ENCODE assay signal across 1 cellular context in the genomic region with DNA sequence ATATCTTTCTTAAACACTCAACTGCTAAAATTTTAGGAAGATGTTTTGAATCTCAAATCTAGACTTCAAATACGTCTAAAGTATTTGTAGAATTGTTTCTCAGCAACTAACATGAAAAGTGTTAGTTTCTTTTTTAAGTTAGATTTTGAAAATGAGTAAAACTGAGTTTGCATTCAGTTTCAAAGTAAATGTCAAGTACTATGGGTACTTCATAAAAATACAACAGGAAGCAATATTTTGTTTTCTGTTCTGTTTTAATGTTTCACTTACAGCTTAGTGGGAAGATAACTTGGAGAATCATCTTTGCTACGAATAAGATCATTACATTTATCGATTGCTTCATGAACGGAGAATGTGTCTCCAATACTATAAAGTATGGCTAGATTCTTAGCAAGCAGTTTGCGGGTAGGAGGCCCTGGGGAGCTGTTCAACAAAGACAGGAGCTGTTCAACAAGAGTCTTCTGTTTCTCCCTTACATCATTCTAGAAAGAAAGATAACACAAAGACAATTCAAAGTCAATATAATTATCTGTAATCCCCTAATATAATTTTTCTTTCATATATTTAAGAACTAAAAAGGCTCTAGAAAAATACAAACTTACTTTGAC.
A peak's percentile ranks its signal among the peaks of the same experiment; 100 is the strongest.
TF ChIP-seq lines count a peak whose summit lies in the region.

No MANE protein-coding gene starts in this region.

TF ChIP-seq in HEK293, 187 proteins besides CTCF, POLR2A, EP300 and RAD21:
- TF ChIP-seq, protein P1, sequence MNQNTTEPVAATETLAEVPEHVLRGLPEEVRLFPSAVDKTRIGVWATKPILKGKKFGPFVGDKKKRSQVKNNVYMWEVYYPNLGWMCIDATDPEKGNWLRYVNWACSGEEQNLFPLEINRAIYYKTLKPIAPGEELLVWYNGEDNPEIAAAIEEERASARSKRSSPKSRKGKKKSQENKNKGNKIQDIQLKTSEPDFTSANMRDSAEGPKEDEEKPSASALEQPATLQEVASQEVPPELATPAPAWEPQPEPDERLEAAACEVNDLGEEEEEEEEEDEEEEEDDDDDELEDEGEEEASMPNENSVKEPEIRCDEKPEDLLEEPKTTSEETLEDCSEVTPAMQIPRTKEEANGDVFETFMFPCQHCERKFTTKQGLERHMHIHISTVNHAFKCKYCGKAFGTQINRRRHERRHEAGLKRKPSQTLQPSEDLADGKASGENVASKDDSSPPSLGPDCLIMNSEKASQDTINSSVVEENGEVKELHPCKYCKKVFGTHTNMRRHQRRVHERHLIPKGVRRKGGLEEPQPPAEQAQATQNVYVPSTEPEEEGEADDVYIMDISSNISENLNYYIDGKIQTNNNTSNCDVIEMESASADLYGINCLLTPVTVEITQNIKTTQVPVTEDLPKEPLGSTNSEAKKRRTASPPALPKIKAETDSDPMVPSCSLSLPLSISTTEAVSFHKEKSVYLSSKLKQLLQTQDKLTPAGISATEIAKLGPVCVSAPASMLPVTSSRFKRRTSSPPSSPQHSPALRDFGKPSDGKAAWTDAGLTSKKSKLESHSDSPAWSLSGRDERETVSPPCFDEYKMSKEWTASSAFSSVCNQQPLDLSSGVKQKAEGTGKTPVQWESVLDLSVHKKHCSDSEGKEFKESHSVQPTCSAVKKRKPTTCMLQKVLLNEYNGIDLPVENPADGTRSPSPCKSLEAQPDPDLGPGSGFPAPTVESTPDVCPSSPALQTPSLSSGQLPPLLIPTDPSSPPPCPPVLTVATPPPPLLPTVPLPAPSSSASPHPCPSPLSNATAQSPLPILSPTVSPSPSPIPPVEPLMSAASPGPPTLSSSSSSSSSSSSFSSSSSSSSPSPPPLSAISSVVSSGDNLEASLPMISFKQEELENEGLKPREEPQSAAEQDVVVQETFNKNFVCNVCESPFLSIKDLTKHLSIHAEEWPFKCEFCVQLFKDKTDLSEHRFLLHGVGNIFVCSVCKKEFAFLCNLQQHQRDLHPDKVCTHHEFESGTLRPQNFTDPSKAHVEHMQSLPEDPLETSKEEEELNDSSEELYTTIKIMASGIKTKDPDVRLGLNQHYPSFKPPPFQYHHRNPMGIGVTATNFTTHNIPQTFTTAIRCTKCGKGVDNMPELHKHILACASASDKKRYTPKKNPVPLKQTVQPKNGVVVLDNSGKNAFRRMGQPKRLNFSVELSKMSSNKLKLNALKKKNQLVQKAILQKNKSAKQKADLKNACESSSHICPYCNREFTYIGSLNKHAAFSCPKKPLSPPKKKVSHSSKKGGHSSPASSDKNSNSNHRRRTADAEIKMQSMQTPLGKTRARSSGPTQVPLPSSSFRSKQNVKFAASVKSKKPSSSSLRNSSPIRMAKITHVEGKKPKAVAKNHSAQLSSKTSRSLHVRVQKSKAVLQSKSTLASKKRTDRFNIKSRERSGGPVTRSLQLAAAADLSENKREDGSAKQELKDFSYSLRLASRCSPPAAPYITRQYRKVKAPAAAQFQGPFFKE (tag by site-specific recombination; IDR thresholded peaks at IDR 0.05; ENCODE audit: borderline replicate concordance): no peak
- TF ChIP-seq, protein P2, sequence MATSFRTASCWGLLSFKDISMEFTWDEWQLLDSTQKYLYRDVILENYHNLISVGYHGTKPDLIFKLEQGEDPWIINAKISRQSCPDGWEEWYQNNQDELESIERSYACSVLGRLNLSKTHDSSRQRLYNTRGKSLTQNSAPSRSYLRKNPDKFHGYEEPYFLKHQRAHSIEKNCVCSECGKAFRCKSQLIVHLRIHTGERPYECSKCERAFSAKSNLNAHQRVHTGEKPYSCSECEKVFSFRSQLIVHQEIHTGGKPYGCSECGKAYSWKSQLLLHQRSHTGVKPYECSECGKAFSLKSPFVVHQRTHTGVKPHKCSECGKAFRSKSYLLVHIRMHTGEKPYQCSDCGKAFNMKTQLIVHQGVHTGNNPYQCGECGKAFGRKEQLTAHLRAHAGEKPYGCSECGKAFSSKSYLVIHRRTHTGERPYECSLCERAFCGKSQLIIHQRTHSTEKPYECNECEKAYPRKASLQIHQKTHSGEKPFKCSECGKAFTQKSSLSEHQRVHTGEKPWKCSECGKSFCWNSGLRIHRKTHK (tag by site-specific recombination; IDR thresholded peaks at IDR 0.05): no peak
- TF ChIP-seq, protein P3, sequence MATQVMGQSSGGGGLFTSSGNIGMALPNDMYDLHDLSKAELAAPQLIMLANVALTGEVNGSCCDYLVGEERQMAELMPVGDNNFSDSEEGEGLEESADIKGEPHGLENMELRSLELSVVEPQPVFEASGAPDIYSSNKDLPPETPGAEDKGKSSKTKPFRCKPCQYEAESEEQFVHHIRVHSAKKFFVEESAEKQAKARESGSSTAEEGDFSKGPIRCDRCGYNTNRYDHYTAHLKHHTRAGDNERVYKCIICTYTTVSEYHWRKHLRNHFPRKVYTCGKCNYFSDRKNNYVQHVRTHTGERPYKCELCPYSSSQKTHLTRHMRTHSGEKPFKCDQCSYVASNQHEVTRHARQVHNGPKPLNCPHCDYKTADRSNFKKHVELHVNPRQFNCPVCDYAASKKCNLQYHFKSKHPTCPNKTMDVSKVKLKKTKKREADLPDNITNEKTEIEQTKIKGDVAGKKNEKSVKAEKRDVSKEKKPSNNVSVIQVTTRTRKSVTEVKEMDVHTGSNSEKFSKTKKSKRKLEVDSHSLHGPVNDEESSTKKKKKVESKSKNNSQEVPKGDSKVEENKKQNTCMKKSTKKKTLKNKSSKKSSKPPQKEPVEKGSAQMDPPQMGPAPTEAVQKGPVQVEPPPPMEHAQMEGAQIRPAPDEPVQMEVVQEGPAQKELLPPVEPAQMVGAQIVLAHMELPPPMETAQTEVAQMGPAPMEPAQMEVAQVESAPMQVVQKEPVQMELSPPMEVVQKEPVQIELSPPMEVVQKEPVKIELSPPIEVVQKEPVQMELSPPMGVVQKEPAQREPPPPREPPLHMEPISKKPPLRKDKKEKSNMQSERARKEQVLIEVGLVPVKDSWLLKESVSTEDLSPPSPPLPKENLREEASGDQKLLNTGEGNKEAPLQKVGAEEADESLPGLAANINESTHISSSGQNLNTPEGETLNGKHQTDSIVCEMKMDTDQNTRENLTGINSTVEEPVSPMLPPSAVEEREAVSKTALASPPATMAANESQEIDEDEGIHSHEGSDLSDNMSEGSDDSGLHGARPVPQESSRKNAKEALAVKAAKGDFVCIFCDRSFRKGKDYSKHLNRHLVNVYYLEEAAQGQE (tag by site-specific recombination; IDR thresholded peaks at IDR 0.05): peak; percentile 71
